In the genomic region with DNA sequence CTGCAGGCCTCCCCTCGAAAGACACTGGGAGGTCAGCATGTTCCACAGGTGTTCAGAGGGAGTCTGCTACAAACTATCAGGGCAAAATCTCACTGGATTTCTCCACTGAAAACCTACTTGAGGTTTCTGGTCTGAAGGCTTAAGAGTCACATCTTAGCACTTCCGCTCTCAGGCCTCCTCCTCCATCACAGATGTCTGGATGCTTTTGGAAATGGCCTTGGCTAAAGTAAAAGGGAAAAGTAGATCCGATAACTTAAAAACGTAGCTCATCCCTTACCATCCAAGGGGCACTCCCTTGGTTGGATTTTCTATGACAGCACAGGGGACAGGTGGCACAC, we compare ENCODE assay signal across 14 cellular contexts. TPM values are rescaled to one million over a fixed set of nuclear protein-coding genes. Genes with fewer than 3 reads are reported as not detected.
DNase-seq lines count a peak whose midpoint lies in the region; ATAC-seq, FAIRE-seq and TF ChIP-seq lines count a peak whose summit lies in the region.
"Had no signal": no experiment of that assay in that cellular context is flagged by ENCODE, and none has a peak within 500 bp of the region (broad histone marks: within the 10 kb centered on the region; RNA-seq: fewer than 3 reads in every experiment).

No MANE protein-coding gene starts in this region.

- TF ChIP-seq EP300 in K562 (IDR thresholded peaks at IDR 0.05; ENCODE audit: low read length), result no peak

- WGBS in K562 (ENCODE audit: insufficient coverage, low coverage, missing lambda C conversion rate), result 92% methylated on average over 4 of the region's 4 CpGs

- POLR2A ChIA-PET in AG04450 (lab: Yijun Ruan, JAX), result no interaction called here
- POLR2A ChIA-PET in Caco-2 (lab: Charles Lee), result no interaction called here
- POLR2A ChIA-PET in K562 (lab: Yijun Ruan, JAX), result interaction anchor here (0.5 to 2.8 kb wide), 9 partner anchors 8 to 602 kb away, joined by 3 to 18 read pairs (median 4); partner anchors contain the start of gene GINS2

- H3K4me1 Mint-ChIP-seq in Caco-2 (ENCODE audit: low read depth, unreplicated experiment) (peaks cover under 1% of the 10 kb centered on the region), nephron progenitor cell (peaks cover 13% of the 10 kb centered on the region)
- H3K4me1 Mint-ChIP-seq: H9 had no signal

- ATAC-seq in K562, result no peak

- H3K9me3 Mint-ChIP-seq in Caco-2 (ENCODE audit: unreplicated experiment) (no peaks in the 10 kb centered on the region), nephron progenitor cell (no peaks in the 10 kb centered on the region)
- H3K9me3 Mint-ChIP-seq: activated CD4-positive, alpha-beta memory T cell treated with anti-CD3 and anti-CD28 coated beads for 36 hours; H9 had no signal

- peaks cover 22% of the 10 kb centered on the region for H3K36me3 ChIP-seq in Caco-2 (ENCODE audit: control insufficient read depth, insufficient read depth, low read length)
- peaks cover 97% of the 10 kb centered on the region for H3K36me3 ChIP-seq in K562 (ENCODE audit: control insufficient read depth, insufficient read depth, low read length)

- peaks cover 96% of the 10 kb centered on the region for H3K36me3 Mint-ChIP-seq in Caco-2 (ENCODE audit: insufficient read depth, unreplicated experiment)
- H3K36me3 Mint-ChIP-seq in nephron progenitor cell (ENCODE audit: low read depth), result peaks cover 56% of the 10 kb centered on the region

- in situ Hi-C loops in K562 (cut with MboI), result no loop called here
- in situ Hi-C loops in GM13977 (cut with MboI; ENCODE audit: low pct_unique_long_range_greater_than_20kb, low sequenced_read_pairs, unreplicated experiment), result no loop called here

- no peaks in the 10 kb centered on the region for H3K27me3 Mint-ChIP-seq in Caco-2 (ENCODE audit: insufficient read depth, unreplicated experiment)
- no peaks in the 10 kb centered on the region for H3K27me3 Mint-ChIP-seq in nephron progenitor cell (ENCODE audit: low read depth, poor library complexity)
- H3K27me3 Mint-ChIP-seq: activated CD4-positive, alpha-beta memory T cell treated with anti-CD3 and anti-CD28 coated beads for 36 hours had no signal

- H3K27me3 ChIP-seq in AG04450 (ENCODE audit: control insufficient read depth, insufficient read depth, low read length) (no peaks in the 10 kb centered on the region), Caco-2 (replicated peaks; ENCODE audit: control insufficient read depth, insufficient read depth, low read length) (no peaks in the 10 kb centered on the region), K562 (ENCODE audit: control insufficient read depth in 2 of 2, insufficient read depth in 2 of 2, low read length in 2 of 2) (no peaks in the 10 kb centered on the region)
- H3K27me3 ChIP-seq: neutrophil had no signal

- intact Hi-C loops in Caco-2 (cut with micrococcal nuclease; ENCODE audit: unreplicated experiment) (no loop called here), K562 (cut with micrococcal nuclease) (loop anchor here (2.0 kb wide), 1 partner anchor 44 kb away; no protein-coding TSS in a partner anchor)

- no peak overlapping the region for H2AFZ ChIP-seq in K562 (ENCODE audit: low read depth, low read length)

- no peak for FAIRE-seq in K562 (lab: Jason Lieb, UNC)

- peaks cover 5% of the 10 kb centered on the region; the same call in 1 of the 3 replicates for H3K79me2 ChIP-seq in K562 (ENCODE audit: control insufficient read depth, insufficient read depth, low read length)

- H3K9me3 ChIP-seq in AG04450 (ENCODE audit: control insufficient read depth, insufficient read depth, low read length), result peaks cover 3% of the 10 kb centered on the region; the same call in 1 of the 2 replicates
- no peaks in the 10 kb centered on the region for H3K9me3 ChIP-seq in Caco-2
- H3K9me3 ChIP-seq in K562 (replicated peaks; ENCODE audit: control insufficient read depth, insufficient read depth, low read depth, low read length), result no peaks in the 10 kb centered on the region
- H3K9me3 ChIP-seq: neutrophil, SK-N-SH had no signal

- no peak for TF ChIP-seq CTCF in AG04450 (IDR thresholded peaks at IDR 0.05; ENCODE audit: low read depth, low read length)
- TF ChIP-seq CTCF in Caco-2 (IDR thresholded peaks at IDR 0.05; ENCODE audit: insufficient read depth in 1 of 2, low read depth in 1 of 2, low read length in 1 of 2, severe bottlenecking in 1 of 2, unreplicated experiment in 1 of 2), result no peak
- no peak for TF ChIP-seq CTCF in K562 (IDR thresholded peaks at IDR 0.05 in 2 of 3, conservative IDR thresholded peaks at IDR 0.05 in 1 of 3; ENCODE audit: insufficient read depth in 2 of 3, low read depth in 1 of 3, low read length in 3 of 3)
- TF ChIP-seq CTCF in nephron progenitor cell (IDR thresholded peaks at IDR 0.05), result no peak
- TF ChIP-seq CTCF in GM13977 (IDR thresholded peaks at IDR 0.05; ENCODE audit: extremely low read depth, insufficient read depth, missing control alignments), result no peak

- no TSS peak for BruUV-seq in Caco-2 (replicated peaks; lab: Mats Ljungman, UMichigan)
- BruUV-seq in K562 (replicated peaks; lab: Mats Ljungman, UMichigan), result no TSS peak

- peaks cover 27% of the 10 kb centered on the region for H4K20me1 ChIP-seq in K562 (replicated peaks; ENCODE audit: control insufficient read depth, insufficient read depth, low read length)

- CTCF ChIA-PET in AG04450 (lab: Charles Lee), result interaction anchor here (0.8 to 2.4 kb wide), 5 partner anchors 9 to 59 kb away, joined by 3 to 11 read pairs (median 3); no protein-coding TSS in a partner anchor
- CTCF ChIA-PET in Caco-2 (lab: Charles Lee), result interaction anchor here (3.7 kb wide), 1 partner anchor 44 kb away, joined by 36 read pairs; no protein-coding TSS in a partner anchor
- CTCF ChIA-PET in K562 (lab: Yijun Ruan, JAX; ENCODE audit: low intra/inter-chr PET ratio), result interaction anchor here (4.0 kb wide), 1 partner anchor 44 kb away, joined by 35 read pairs; no protein-coding TSS in a partner anchor

- H3K9me1 ChIP-seq in K562 (ENCODE audit: control insufficient read depth, insufficient read depth, low read length), result no peaks in the 10 kb centered on the region

- TF ChIP-seq POLR2A in K562 (conservative IDR thresholded peaks at IDR 0.05), result no peak

- H3K9ac ChIP-seq in K562 (ENCODE audit: insufficient read depth in 1 of 2, low read depth in 2 of 2, low read length in 2 of 2), result no peak overlapping the region
- H3K9ac ChIP-seq: SK-N-SH had no signal

- H3K4me3 Mint-ChIP-seq in Caco-2 (ENCODE audit: unreplicated experiment) (peak overlapping the region; percentile 23), nephron progenitor cell (no peak overlapping the region)
- H3K4me3 Mint-ChIP-seq: activated CD4-positive, alpha-beta memory T cell treated with anti-CD3 and anti-CD28 coated beads for 36 hours; H9 had no signal

- no peak for TF ChIP-seq RAD21 in K562 (CRISPR knock-in tag; conservative IDR thresholded peaks at IDR 0.05 in 1 of 2, IDR thresholded peaks at IDR 0.05 in 1 of 2)

- H3K4me3 ChIP-seq in AG04450 (ENCODE audit: low read depth, low read length), result no peak overlapping the region
- no peak overlapping the region for H3K4me3 ChIP-seq in Caco-2 (ENCODE audit: low read depth, low read length)
- H3K4me3 ChIP-seq in K562, result no peak overlapping the region
- H3K4me3 ChIP-seq: skin epidermis had no signal

- DNase-seq in AG04450 (ENCODE audit: low read depth, low spot score) (no peak), Caco-2 (no peak), K562 (ENCODE audit: extremely low read depth in 1 of 4, low spot score in 3 of 4) (no peak), nephron progenitor cell (no peak), glomerular visceral epithelial cell (ENCODE audit: extremely low spot score) (no peak), SHP77 (lab: John Stamatoyannopoulos, UW) (no peak), GM13977 (ENCODE audit: low spot score) (no peak), GF-D8 (lab: John Stamatoyannopoulos, UW) (no peak)
- DNase-seq: activated CD4-positive, alpha-beta memory T cell treated with anti-CD3 and anti-CD28 coated beads for 36 hours; H9; stimulated activated naive CD4-positive, alpha-beta T cell had no signal

- H3K4me1 ChIP-seq in Caco-2 (peaks cover 11% of the 10 kb centered on the region; the same call in 1 of the 2 replicates), K562 (replicated peaks in 1 of 2; ENCODE audit: control insufficient read depth in 2 of 2, insufficient read depth in 2 of 2, low read length in 2 of 2) (peaks cover 0 to 4% of the 10 kb centered on the region in 2 experiments; a peak in 3 of 5 replicates)

- peak overlapping the region; percentile 5 for H3K27ac Mint-ChIP-seq in Caco-2 (ENCODE audit: unreplicated experiment)
- H3K27ac Mint-ChIP-seq in nephron progenitor cell, result peak overlapping the region; percentile 16

- H3K4me2 ChIP-seq in K562 (ENCODE audit: insufficient read depth, low read length), result no peak overlapping the region
- H3K4me2 ChIP-seq: SK-N-SH had no signal

- H3K27ac ChIP-seq in AG04450 (ENCODE audit: low read depth, low read length), result peak overlapping the region; percentile 65
- no peak overlapping the region for H3K27ac ChIP-seq in K562 (ENCODE audit: extremely low read depth, low read depth, low read length)
- H3K27ac ChIP-seq: neutrophil, skin epidermis had no signal

TF ChIP-seq in K562, 482 proteins besides CTCF, POLR2A, EP300 and RAD21 (continues in another document):
- peak; percentile 34; the same call in 1 of the 2 replicates for TF ChIP-seq POLR2G (IDR thresholded peaks at IDR 0.05; ENCODE audit: low read depth, low read length)
- no peak for TF ChIP-seq GABPB2 (CRISPR knock-in tag; conservative IDR thresholded peaks at IDR 0.05)

RNA-seq across cellular contexts. Expression of gene GINS2, which starts 14.4 kb away (rescaled TPM):
- polyA plus RNA-seq in AG04450 (2011; rRNA removed) (4.2 and 5.1 TPM in 2 replicates), K562 (2011; rRNA removed) (38.4 and 44.6 TPM in 2 replicates), K562 (2014; fragmentation: Illumina TruSeq; extraction: Trizol) (41.4 and 49.8 TPM in 2 replicates), K562 (2014; fragmentation: Nextera tagmentation; extraction: Ambion mirVana) (10 to 100 TPM; 61.3 to 76.2 TPM), K562 (2014; rRNA removed) (42.3 and 42.9 TPM in 2 replicates)
- polyA minus RNA-seq in AG04450 (2011; rRNA and poly(A)+ RNA removed), result 2.9 and 3.8 TPM in 2 replicates
- total RNA-seq in Caco-2 (2022) (52.5 and 62.9 TPM in 2 replicates), K562 (2014; rRNA removed) (42.0 and 44.2 TPM in 2 replicates), K562 (2014; rRNA removed; fragmentation: Illumina TruSeq; extraction: Trizol) (43.8 and 47.3 TPM in 2 replicates), K562 (2015; rRNA removed; fragmentation: Illumina TruSeq; extraction: Trizol) (39.4 and 40.4 TPM in 2 replicates), K562 (2021) (57.5 and 61.6 TPM in 2 replicates)
- 24.8 and 32.7 TPM in 2 replicates for total RNA-seq in K562 (2011; cell fraction: chromatin; rRNA removed; ENCODE audit: low replicate concordance)
- total RNA-seq in K562 (2011; cell fraction: nucleolus; rRNA removed), result 24.2 and 24.5 TPM in 2 replicates
- 23.2 and 33.3 TPM in 2 replicates for total RNA-seq in K562 (2011; cell fraction: nucleoplasm; rRNA removed)
- polyA plus RNA-seq in K562 (2011; cell fraction: cytosol; rRNA removed), result 27.8 and 34.2 TPM in 2 replicates
- 15.7 and 20.5 TPM in 2 replicates for polyA plus RNA-seq in K562 (2011; cell fraction: nucleus; rRNA removed)
- 26.1 and 33.8 TPM in 2 replicates for polyA plus RNA-seq in K562 (2012)
- 25.6 and 28.3 TPM in 2 replicates for polyA minus RNA-seq in K562 (2011; rRNA and poly(A)+ RNA removed)
- polyA minus RNA-seq in K562 (2011; cell fraction: cytosol; rRNA and poly(A)+ RNA removed), result 13.6 and 17.8 TPM in 2 replicates
- 10.2 and 13.2 TPM in 2 replicates for polyA minus RNA-seq in K562 (2011; cell fraction: nucleus; rRNA and poly(A)+ RNA removed)
